Comparison of ENCODE assay signal across 1 cellular context in genomic region chr9:122695696-122696095, GRCh38.
TF ChIP-seq lines count a peak whose summit lies in the region.

No MANE protein-coding gene starts in this region.

TF ChIP-seq in K562, 482 proteins besides CTCF, POLR2A, EP300 and RAD21:
- TF ChIP-seq ZNF3 (CRISPR knock-in tag; IDR thresholded peaks at IDR 0.05) (no peak), ATF3 (IDR thresholded peaks at IDR 0.05) (peak; percentile 17; the same call in 1 of the 2 replicates), ATF3 (CRISPR knock-in tag; conservative IDR thresholded peaks at IDR 0.05) (no peak), PHB (CRISPR knock-in tag; IDR thresholded peaks at IDR 0.05) (no peak), SIRT6 (IDR thresholded peaks at IDR 0.05; ENCODE audit: low read depth, low read length) (no peak), XRCC4 (IDR thresholded peaks at IDR 0.05; ENCODE audit: extremely low read depth, insufficient read depth, insufficient read length) (no peak)
- TF ChIP-seq, protein P1, sequence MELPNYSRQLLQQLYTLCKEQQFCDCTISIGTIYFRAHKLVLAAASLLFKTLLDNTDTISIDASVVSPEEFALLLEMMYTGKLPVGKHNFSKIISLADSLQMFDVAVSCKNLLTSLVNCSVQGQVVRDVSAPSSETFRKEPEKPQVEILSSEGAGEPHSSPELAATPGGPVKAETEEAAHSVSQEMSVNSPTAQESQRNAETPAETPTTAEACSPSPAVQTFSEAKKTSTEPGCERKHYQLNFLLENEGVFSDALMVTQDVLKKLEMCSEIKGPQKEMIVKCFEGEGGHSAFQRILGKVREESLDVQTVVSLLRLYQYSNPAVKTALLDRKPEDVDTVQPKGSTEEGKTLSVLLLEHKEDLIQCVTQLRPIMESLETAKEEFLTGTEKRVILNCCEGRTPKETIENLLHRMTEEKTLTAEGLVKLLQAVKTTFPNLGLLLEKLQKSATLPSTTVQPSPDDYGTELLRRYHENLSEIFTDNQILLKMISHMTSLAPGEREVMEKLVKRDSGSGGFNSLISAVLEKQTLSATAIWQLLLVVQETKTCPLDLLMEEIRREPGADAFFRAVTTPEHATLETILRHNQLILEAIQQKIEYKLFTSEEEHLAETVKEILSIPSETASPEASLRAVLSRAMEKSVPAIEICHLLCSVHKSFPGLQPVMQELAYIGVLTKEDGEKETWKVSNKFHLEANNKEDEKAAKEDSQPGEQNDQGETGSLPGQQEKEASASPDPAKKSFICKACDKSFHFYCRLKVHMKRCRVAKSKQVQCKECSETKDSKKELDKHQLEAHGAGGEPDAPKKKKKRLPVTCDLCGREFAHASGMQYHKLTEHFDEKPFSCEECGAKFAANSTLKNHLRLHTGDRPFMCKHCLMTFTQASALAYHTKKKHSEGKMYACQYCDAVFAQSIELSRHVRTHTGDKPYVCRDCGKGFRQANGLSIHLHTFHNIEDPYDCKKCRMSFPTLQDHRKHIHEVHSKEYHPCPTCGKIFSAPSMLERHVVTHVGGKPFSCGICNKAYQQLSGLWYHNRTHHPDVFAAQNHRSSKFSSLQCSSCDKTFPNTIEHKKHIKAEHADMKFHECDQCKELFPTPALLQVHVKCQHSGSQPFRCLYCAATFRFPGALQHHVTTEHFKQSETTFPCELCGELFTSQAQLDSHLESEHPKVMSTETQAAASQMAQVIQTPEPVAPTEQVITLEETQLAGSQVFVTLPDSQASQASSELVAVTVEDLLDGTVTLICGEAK (IDR thresholded peaks at IDR 0.05), result peak; percentile 79
- TF ChIP-seq, protein P1 (CRISPR knock-in tag; IDR thresholded peaks at IDR 0.05), result no peak
